1 cellular context compared by ENCODE assay signal in genomic region chr16:31879937-31880321, GRCh38.
TF ChIP-seq lines count a peak whose summit lies in the region.

No MANE protein-coding gene starts in this region.

TF ChIP-seq in IMR-90, 13 proteins besides CTCF, POLR2A, EP300 and RAD21 (continued from another document):
- TF ChIP-seq ELK1 (IDR thresholded peaks at IDR 0.05; ENCODE audit: borderline replicate concordance, low read depth, low read length) = no peak
- no peak for TF ChIP-seq MXI1 (IDR thresholded peaks at IDR 0.05; ENCODE audit: borderline replicate concordance, low read depth, low read length)
- TF ChIP-seq MAZ (IDR thresholded peaks at IDR 0.05; ENCODE audit: borderline replicate concordance, low read depth, low read length) = no peak
- no peak for TF ChIP-seq FOS (IDR thresholded peaks at IDR 0.05; ENCODE audit: low read depth, low read length)
- no peak for TF ChIP-seq USF2 (IDR thresholded peaks at IDR 0.05; ENCODE audit: low read depth, low read length)
- no peak for TF ChIP-seq RFX5 (IDR thresholded peaks at IDR 0.05; ENCODE audit: low read depth, low read length)
- TF ChIP-seq NFE2L2 (IDR thresholded peaks at IDR 0.05; ENCODE audit: low read depth, low read length) = no peak
- no peak for TF ChIP-seq RCOR1 (IDR thresholded peaks at IDR 0.05; ENCODE audit: insufficient replicate concordance, low read length)
- no peak for TF ChIP-seq BHLHE40 (IDR thresholded peaks at IDR 0.05; ENCODE audit: low read depth, low read length)
TF ChIP-seq in IMR-90: peak in this region for 0.
